ENCODE assay signal across 15 cellular contexts in the genomic region with DNA sequence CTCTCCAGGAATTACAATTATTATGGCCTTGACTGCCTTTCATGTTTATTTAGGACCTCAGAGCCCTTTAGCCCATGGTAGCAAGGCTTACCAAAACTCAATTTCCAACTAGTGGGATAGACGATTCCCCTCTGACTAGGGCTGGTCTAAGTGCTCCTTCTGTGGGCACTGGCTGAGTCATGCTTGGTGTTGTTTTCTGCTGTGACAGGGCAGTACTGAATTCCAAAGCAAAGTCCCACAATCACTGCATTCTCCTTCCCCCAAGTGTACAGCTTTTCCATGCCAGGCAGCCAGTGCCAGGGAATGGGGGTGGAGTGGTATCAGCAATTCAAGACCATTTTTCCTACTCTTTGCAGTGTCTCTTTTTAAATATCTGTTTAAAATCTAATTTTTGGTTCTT.
"Had no signal": no experiment of that assay in that cellular context is flagged by ENCODE, and none has a peak within 500 bp of the region (broad histone marks: within the 10 kb centered on the region; RNA-seq: fewer than 3 reads in every experiment).

No MANE protein-coding gene starts in this region.

- H3K4me3 ChIP-seq: ascending aorta, prostate gland, right lobe of liver had no signal

- ATAC-seq: activated naive CD8-positive, alpha-beta T cell treated with anti-CD3 and anti-CD28 coated beads, Interleukin-2, amount 50 U/mL, for 24 hours; natural killer cell treated with Interleukin-12 subunit alpha and Interleukin-12 subunit beta and Interleukin-15 and Interleukin-18, amount 100 ng/mL, for 72 hours; right lobe of liver; WTC11 had no signal

- H3K4me1 ChIP-seq: ascending aorta, prostate gland, right lobe of liver had no signal

- DNase-seq: activated CD4-positive, alpha-beta T cell treated with anti-CD3 and anti-CD28 coated beads for 48 hours; activated naive CD4-positive, alpha-beta T cell treated with Interleukin-2 at 50 U/mL for 16 hours; activated naive CD8-positive, alpha-beta T cell treated with anti-CD3 and anti-CD28 coated beads, Interleukin-2, amount 50 U/mL, for 24 hours; central memory CD4-positive, alpha-beta T cell; effector memory CD4-positive, alpha-beta T cell; erythroblast; head of caudate nucleus; nucleus accumbens; right lobe of liver; stimulated activated CD4-positive, alpha-beta T cell treated with anti-CD3 and anti-CD28 coated beads, Interleukin-2, amount 100 ng/mL, for 24 hours; stimulated activated naive CD4-positive, alpha-beta T cell had no signal

- H3K36me3 ChIP-seq: ascending aorta, prostate gland, right lobe of liver had no signal

- H3K27ac ChIP-seq: ascending aorta, prostate gland, right lobe of liver had no signal

- H3K27me3 ChIP-seq: ascending aorta, right lobe of liver had no signal

- H3K9me3 ChIP-seq: prostate gland, right lobe of liver had no signal
